ENCODE assay signal across 1 cellular context in genomic region chr3:188197388-188197847, GRCh38.
TF ChIP-seq lines count a peak whose summit lies in the region.

No MANE protein-coding gene starts in this region.

TF ChIP-seq in HEK293, 187 proteins besides CTCF, POLR2A, EP300 and RAD21 (continued from another document and continues in another):
- TF ChIP-seq GLI2 (tag by site-specific recombination; IDR thresholded peaks at IDR 0.05; ENCODE audit: borderline replicate concordance, low read depth) (peak; percentile 22; the same call in 1 of the 2 replicates), ZNF768 (tag by site-specific recombination; IDR thresholded peaks at IDR 0.05) (no peak), ZNF140 (tag by site-specific recombination; IDR thresholded peaks at IDR 0.05) (no peak), ZNF623 (tag by site-specific recombination; IDR thresholded peaks at IDR 0.05) (no peak), ZNF248 (tag by site-specific recombination; IDR thresholded peaks at IDR 0.05) (no peak), ZNF670 (tag by site-specific recombination; IDR thresholded peaks at IDR 0.05; ENCODE audit: low read depth) (no peak), ZEB2 (tag by site-specific recombination; IDR thresholded peaks at IDR 0.05) (peak; percentile 85), ZNF660 (tag by site-specific recombination; IDR thresholded peaks at IDR 0.05) (peak; percentile 95), ZNF600 (tag by site-specific recombination; IDR thresholded peaks at IDR 0.05) (peak; percentile 71), PRDM1 (tag by site-specific recombination; IDR thresholded peaks at IDR 0.05) (peak; percentile 89), REPIN1 (tag by site-specific recombination; IDR thresholded peaks at IDR 0.05; ENCODE audit: low read depth) (no peak), ZBTB17 (tag by site-specific recombination; IDR thresholded peaks at IDR 0.05) (peak; percentile 84), KLF16 (tag by site-specific recombination; IDR thresholded peaks at IDR 0.05) (no peak), ZNF518A (tag by site-specific recombination; conservative IDR thresholded peaks at IDR 0.05; ENCODE audit: low read depth) (0 out of 2 replicates have a peak, but pooled peaks have one; percentile 30), HOXC10 (CRISPR knock-in tag; IDR thresholded peaks at IDR 0.05) (no peak), ZNF133 (tag by site-specific recombination; IDR thresholded peaks at IDR 0.05) (no peak), ZNF16 (tag by site-specific recombination; IDR thresholded peaks at IDR 0.05; ENCODE audit: low read depth) (no peak), IKZF3 (tag by site-specific recombination; IDR thresholded peaks at IDR 0.05) (peak; percentile 49; the same call in 1 of the 2 replicates), ZNF626 (tag by site-specific recombination; IDR thresholded peaks at IDR 0.05) (no peak), KLF17 (tag by site-specific recombination; IDR thresholded peaks at IDR 0.05) (peak; percentile 93), MEIS1 (CRISPR knock-in tag; IDR thresholded peaks at IDR 0.05; ENCODE audit: borderline replicate concordance) (no peak), ZBTB11 (tag by site-specific recombination; conservative IDR thresholded peaks at IDR 0.05; ENCODE audit: low read depth) (no peak), ZNF362 (tag by site-specific recombination; IDR thresholded peaks at IDR 0.05) (0 out of 2 replicates have a peak, but pooled peaks have one; percentile 17), REST (tag by site-specific recombination; IDR thresholded peaks at IDR 0.05) (peak; percentile 47; the same call in 1 of the 2 replicates), ZSCAN5A (tag by site-specific recombination; IDR thresholded peaks at IDR 0.05) (no peak), GLIS2 (tag by site-specific recombination; IDR thresholded peaks at IDR 0.05) (peak; percentile 45; the same call in 1 of the 2 replicates), ZNF174 (tag by site-specific recombination; IDR thresholded peaks at IDR 0.05) (no peak), ZNF843 (tag by site-specific recombination; IDR thresholded peaks at IDR 0.05) (peak; percentile 59), ZNF2 (tag by site-specific recombination; IDR thresholded peaks at IDR 0.05) (0 out of 2 replicates have a peak, but pooled peaks have one; percentile 20), ZNF335 (tag by site-specific recombination; conservative IDR thresholded peaks at IDR 0.05) (peak; percentile 30; the same call in 1 of the 2 replicates), ZBTB26 (tag by site-specific recombination; optimal IDR thresholded peaks at IDR 0.05) (no peak), ZNF398 (tag by site-specific recombination; IDR thresholded peaks at IDR 0.05) (no peak; the same call in none of the 2 replicates), TRIM28 (IDR thresholded peaks at IDR 0.05; ENCODE audit: borderline replicate concordance, low read length) (peak; percentile 85), ZBTB48 (tag by site-specific recombination; IDR thresholded peaks at IDR 0.05) (peak; percentile 78), WT1 (tag by site-specific recombination; IDR thresholded peaks at IDR 0.05) (no peak), ZNF366 (tag by site-specific recombination; conservative IDR thresholded peaks at IDR 0.05) (peak; percentile 89), ZNF692 (tag by site-specific recombination; IDR thresholded peaks at IDR 0.05) (peak; percentile 91), ZNF121 (tag by site-specific recombination; IDR thresholded peaks at IDR 0.05) (no peak), GFI1B (tag by site-specific recombination; IDR thresholded peaks at IDR 0.05) (no peak)
